In genomic region chr14:76763362-76764041, GRCh38 we compare ENCODE assay signal across 1 cellular context.
TF ChIP-seq lines count a peak whose summit lies in the region.

No MANE protein-coding gene starts in this region.

TF ChIP-seq in SK-N-SH, 30 proteins besides CTCF, POLR2A, EP300 and RAD21 (continued from another document):
- TF ChIP-seq USF2 (IDR thresholded peaks at IDR 0.05; ENCODE audit: borderline replicate concordance, low read depth, low read length), result no peak
- no peak for TF ChIP-seq ELF1 (IDR thresholded peaks at IDR 0.05)
